13 cellular contexts compared by ENCODE assay signal in the genomic region with DNA sequence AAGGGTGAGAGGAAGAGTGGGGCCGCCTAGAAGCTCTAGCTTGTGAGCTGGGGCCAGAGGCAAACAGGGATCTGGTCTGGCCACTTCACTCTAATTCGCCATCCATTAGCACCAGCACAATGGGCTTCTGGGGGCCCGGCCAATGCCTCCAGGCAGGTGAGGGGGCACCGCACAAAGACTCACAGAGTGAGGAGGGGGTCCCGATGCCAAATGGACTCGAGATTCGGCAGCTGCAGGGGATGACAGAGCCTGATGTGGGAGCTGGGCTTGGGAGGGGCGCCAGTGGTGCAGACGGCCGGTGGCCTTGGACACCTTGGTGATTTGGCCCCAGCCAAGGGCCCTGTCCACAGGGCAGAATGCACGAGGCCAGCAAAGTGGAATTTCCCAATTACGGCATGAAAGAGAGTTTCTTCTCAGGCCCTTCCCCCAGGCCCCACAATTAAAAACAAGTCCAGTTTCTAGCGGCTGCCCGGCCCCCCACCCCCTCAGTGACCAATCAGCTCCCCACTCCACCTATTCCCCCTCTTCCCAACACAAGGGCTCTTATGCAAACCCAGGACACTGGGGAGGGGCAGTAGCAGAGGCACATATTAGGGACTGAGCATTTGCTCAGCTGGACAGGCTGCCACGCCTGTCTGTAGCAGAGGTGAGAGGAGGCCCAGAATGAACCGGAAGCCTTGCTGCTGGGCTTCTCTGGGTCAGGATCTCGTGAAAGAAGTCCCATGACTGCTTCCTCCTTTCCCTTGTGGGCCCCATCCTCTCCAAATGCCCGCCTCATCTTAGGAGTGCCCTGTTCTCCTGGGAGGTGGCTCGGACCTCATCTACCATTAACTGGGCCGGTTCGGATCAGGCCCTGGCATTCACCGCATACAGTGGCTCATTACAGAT. TPM values are rescaled to one million over a fixed set of nuclear protein-coding genes. Genes with fewer than 3 reads are reported as not detected.
A peak's percentile ranks its signal among the peaks of the same experiment; 100 is the strongest.
DNase-seq lines count a peak whose midpoint lies in the region; FAIRE-seq and TF ChIP-seq lines count a peak whose summit lies in the region.
"Had no signal": no experiment of that assay in that cellular context is flagged by ENCODE, and none has a peak within 500 bp of the region (broad histone marks: within the 10 kb centered on the region; RNA-seq: fewer than 3 reads in every experiment).

No MANE protein-coding gene starts in this region.

- H3K4me1 ChIP-seq in Caco-2 = peaks cover 18% of the 10 kb centered on the region
- no peaks in the 10 kb centered on the region for H3K4me1 ChIP-seq in colonic mucosa
- peaks cover 24 to 30% of the 10 kb centered on the region in 2 donors for H3K4me1 ChIP-seq in kidney (ENCODE audit: control insufficient read depth in 1 of 2, insufficient read depth in 1 of 2, low read depth in 1 of 2, low read length in 2 of 2)

- H3K27me3 ChIP-seq in Caco-2 (replicated peaks; ENCODE audit: control insufficient read depth, insufficient read depth, low read length) = no peaks in the 10 kb centered on the region
- H3K27me3 ChIP-seq in colonic mucosa = no peaks in the 10 kb centered on the region

- H3K27ac ChIP-seq in colonic mucosa (peak overlapping the region; percentile 66), kidney (ENCODE audit: low read depth in 2 of 2, low read length in 2 of 2) (peak overlapping the region; percentile 81 to 88)
- H3K27ac ChIP-seq: VCaP had no signal

- H3K36me3 ChIP-seq in Caco-2 (ENCODE audit: control insufficient read depth, insufficient read depth, low read length) = no peaks in the 10 kb centered on the region; the same call in none of the 2 replicates
- no peaks in the 10 kb centered on the region for H3K36me3 ChIP-seq in colonic mucosa
- H3K36me3 ChIP-seq in kidney (ENCODE audit: control insufficient read depth in 1 of 2, insufficient read depth in 2 of 2, low read length in 2 of 2) = no peaks in the 10 kb centered on the region

- no peaks in the 10 kb centered on the region for H3K27me3 Mint-ChIP-seq in Caco-2 (ENCODE audit: insufficient read depth, unreplicated experiment)
- H3K27me3 Mint-ChIP-seq: stimulated activated naive CD8-positive, alpha-beta T cell treated with anti-CD3 and anti-CD28 coated beads, Interleukin-15, amount 100 ng/mL, for 72 hours had no signal

- peak overlapping the region; percentile 76 for H3K27ac Mint-ChIP-seq in Caco-2 (ENCODE audit: unreplicated experiment)

- no peak overlapping the region for H3K4me3 ChIP-seq in Caco-2 (ENCODE audit: low read depth, low read length)
- no peak overlapping the region for H3K4me3 ChIP-seq in colonic mucosa
- no peak overlapping the region for H3K4me3 ChIP-seq in kidney (ENCODE audit: low read length in 2 of 2)

- TF ChIP-seq CTCF in Caco-2 (IDR thresholded peaks at IDR 0.05; ENCODE audit: insufficient read depth in 1 of 2, low read depth in 1 of 2, low read length in 1 of 2, severe bottlenecking in 1 of 2, unreplicated experiment in 1 of 2) = no peak
- TF ChIP-seq CTCF in colonic mucosa (IDR thresholded peaks at IDR 0.05) = no peak
- no peak for TF ChIP-seq CTCF in kidney (IDR thresholded peaks at IDR 0.05; ENCODE audit: borderline replicate concordance, extremely low read depth, insufficient read depth)

- H3K9ac ChIP-seq in colonic mucosa (ENCODE audit: low read depth in 2 of 2, low read length in 2 of 2) (peak overlapping the region in 1 of 2 donors; percentile 40), kidney (ENCODE audit: low read length in 2 of 2) (peak overlapping the region in 1 of 2 donors; percentile 29)

- FAIRE-seq in kidney (lab: Jason Lieb, UNC) = no peak

- no peak overlapping the region for H3K4me3 Mint-ChIP-seq in Caco-2 (ENCODE audit: unreplicated experiment)
- H3K4me3 Mint-ChIP-seq: stimulated activated naive CD8-positive, alpha-beta T cell treated with anti-CD3 and anti-CD28 coated beads, Interleukin-15, amount 100 ng/mL, for 72 hours had no signal

- H3K9me3 ChIP-seq in Caco-2 (no peaks in the 10 kb centered on the region), colonic mucosa (no peaks in the 10 kb centered on the region), kidney (ENCODE audit: control insufficient read depth in 1 of 2, low read length in 2 of 2) (no peaks in the 10 kb centered on the region)

- POLR2A ChIA-PET in Caco-2 (lab: Charles Lee) = interaction anchor here (0.7 kb wide), 2 partner anchors 52 to 1070 kb away, joined by 3 to 5 read pairs; no protein-coding TSS in a partner anchor

- intact Hi-C loops in Caco-2 (cut with micrococcal nuclease; ENCODE audit: unreplicated experiment) (no loop called here), colonic mucosa (cut with DNase I) (no loop called here), kidney (cut with DNase I) (no loop called here)

- H3K36me3 Mint-ChIP-seq in Caco-2 (ENCODE audit: insufficient read depth, unreplicated experiment) = no peaks in the 10 kb centered on the region

- DNase-seq in Caco-2 (no peak), colonic mucosa (no peak), kidney (peak; percentile 81), renal cortical epithelial cell (ENCODE audit: low read depth) (peak; percentile 16), NCI-H1417 treated with DMSO at 0.1 percent for 48 hours (lab: John Stamatoyannopoulos, UW) (no peak), NCI-H1694 treated with DMSO at 0.1 percent for 48 hours (lab: John Stamatoyannopoulos, UW) (no peak), OCI-M1 (lab: John Stamatoyannopoulos, UW) (no peak)
- no peak for DNase-seq in activated CD8-positive, alpha-beta memory T cell treated with anti-CD3 and anti-CD28 coated beads for 24 hours
- DNase-seq: GDM1; kidney glomerular epithelial cell; NCI-H2029 treated with DMSO at 0.1 percent for 48 hours; stimulated activated naive CD8-positive, alpha-beta T cell treated with anti-CD3 and anti-CD28 coated beads, Interleukin-15, amount 100 ng/mL, for 72 hours had no signal

- BruUV-seq in Caco-2 (replicated peaks; lab: Mats Ljungman, UMichigan) = no TSS peak

- CTCF ChIA-PET in Caco-2 (lab: Charles Lee) = interaction anchor here (0.9 kb wide), 1 partner anchor 41 kb away, joined by 3 read pairs; no protein-coding TSS in a partner anchor

- H3K9me3 Mint-ChIP-seq in Caco-2 (ENCODE audit: unreplicated experiment) = no peaks in the 10 kb centered on the region
- H3K9me3 Mint-ChIP-seq: stimulated activated naive CD8-positive, alpha-beta T cell treated with anti-CD3 and anti-CD28 coated beads, Interleukin-15, amount 100 ng/mL, for 72 hours had no signal

- H3K4me1 Mint-ChIP-seq in Caco-2 (ENCODE audit: low read depth, unreplicated experiment) = no peaks in the 10 kb centered on the region

RNA-seq across cellular contexts. Expression of gene MTSS2, which starts 39.4 kb away (rescaled TPM):
- total RNA-seq in Caco-2 (2022) = 45.5 and 64.1 TPM in 2 replicates
- total RNA-seq in colonic mucosa = 10 to 100 TPM; 15.5 to 25.3 TPM
- 33.0 TPM for total RNA-seq in kidney
- polyA plus RNA-seq in kidney (ENCODE audit: insufficient read depth, low read depth, low replicate concordance) = 19.2 TPM
- total RNA-seq in renal cortical epithelial cell = 9.7 and 33.2 TPM in 2 replicates

Comparison
In these comparisons a context has a peak if more than half of its experiments do, and no peak if none do; other contexts are left out.
1. DNase-seq: peak in kidney (single experiment) and renal cortical epithelial cell (single experiment); none in Caco-2 (0 of 2), colonic mucosa (single experiment), NCI-H1417 treated with DMSO at 0.1 percent for 48 hours (single experiment), NCI-H1694 treated with DMSO at 0.1 percent for 48 hours (single experiment), OCI-M1 (single experiment) and activated CD8-positive, alpha-beta memory T cell treated with anti-CD3 and anti-CD28 coated beads for 24 hours (single experiment).